23 cellular contexts compared by ENCODE assay signal in genomic region chr7:1859266-1860035, GRCh38.
DNase-seq lines count a peak whose midpoint lies in the region; ATAC-seq and TF ChIP-seq lines count a peak whose summit lies in the region.
"Had no signal": no experiment of that assay in that cellular context is flagged by ENCODE, and none has a peak within 500 bp of the region (broad histone marks: within the 10 kb centered on the region; RNA-seq: fewer than 3 reads in every experiment).

No MANE protein-coding gene starts in this region.

- H3K4me1 Mint-ChIP-seq in glutamatergic neuron (ENCODE audit: low read depth, unreplicated experiment): peaks cover 7% of the 10 kb centered on the region

- H3K27me3 ChIP-seq in heart right ventricle: no peaks in the 10 kb centered on the region
- H3K27me3 ChIP-seq in psoas muscle (ENCODE audit: insufficient read depth in 3 of 3, low read length in 2 of 3): no peaks in the 10 kb centered on the region
- H3K27me3 ChIP-seq in thyroid gland: no peaks in the 10 kb centered on the region
- H3K27me3 ChIP-seq: Peyer's patch had no signal

- H3K36me3 ChIP-seq in heart right ventricle (no peaks in the 10 kb centered on the region), HEK293 (ENCODE audit: control insufficient read depth in 2 of 2, insufficient read depth in 1 of 2, low read length in 2 of 2) (no peaks in the 10 kb centered on the region), psoas muscle (ENCODE audit: insufficient read depth in 1 of 2, low read depth in 1 of 2) (no peaks in the 10 kb centered on the region), thyroid gland (no peaks in the 10 kb centered on the region)
- H3K36me3 ChIP-seq: Peyer's patch had no signal

- DNase-seq in left ventricle myocardium superior (peak; percentile 18), heart right ventricle (no peak), glutamatergic neuron (peak; percentile 22), psoas muscle (peak; percentile 1 to 37), thyroid gland (no peak), activated T-cell treated with anti-CD3 and anti-CD28 coated beads for 4 hours (no peak)
- DNase-seq in central memory CD4-positive, alpha-beta T cell: no peak
- DNase-seq: Caco-2, DMS 273 treated with DMSO at 0.1 percent for 48 hours, DND-41, H7, HFFc6, NCI-H1105, NCI-H146, NCI-H2029, NCI-H226, NCI-H524 treated with DMSO at 0.1 percent for 48 hours, Peyer's patch had no signal

- TF ChIP-seq POLR2A in thyroid gland (IDR thresholded peaks at IDR 0.05): no peak

- POLR2A ChIA-PET in HEK293 (lab: Yijun Ruan, JAX): no interaction called here

- no peaks in the 10 kb centered on the region for H3K36me3 Mint-ChIP-seq in glutamatergic neuron (ENCODE audit: unreplicated experiment)

- H3K4me3 ChIP-seq in heart right ventricle (no peak overlapping the region), HEK293 (ENCODE audit: low read depth, low read length) (no peak overlapping the region), psoas muscle (no peak overlapping the region), thyroid gland (replicated peaks in 1 of 3) (no peak overlapping the region)
- H3K4me3 ChIP-seq: A549, GM12878, Peyer's patch had no signal

- 91 to 93% methylated on average over 26 of the region's 26 CpGs for WGBS in heart right ventricle, 2 donors
- 90 to 95% (median 90%) methylated on average over 26 of the region's 26 CpGs for WGBS in psoas muscle, 3 donors
- WGBS in thyroid gland, 2 donors: 92 to 96% methylated on average over 19 to 23 of the region's 26 CpGs

- TF ChIP-seq CTCF in heart right ventricle (IDR thresholded peaks at IDR 0.05) (no peak), HEK293 (tag by site-specific recombination; IDR thresholded peaks at IDR 0.05) (no peak), glutamatergic neuron (IDR thresholded peaks at IDR 0.05; ENCODE audit: partially characterized antibody, unreplicated experiment) (no peak), psoas muscle (IDR thresholded peaks at IDR 0.05) (no peak), thyroid gland (IDR thresholded peaks at IDR 0.05) (no peak)

- no peak for ATAC-seq in left ventricle myocardium superior
- no peak for ATAC-seq in heart right ventricle
- ATAC-seq in psoas muscle: no peak
- ATAC-seq: A549, GM12878 had no signal

- no peak overlapping the region for H3K4me3 Mint-ChIP-seq in glutamatergic neuron (ENCODE audit: unreplicated experiment)
- H3K4me3 Mint-ChIP-seq: CD4-positive, alpha-beta memory T cell; HFFc6 had no signal

- H3K9me3 ChIP-seq in heart right ventricle: no peaks in the 10 kb centered on the region
- H3K9me3 ChIP-seq in HEK293 (ENCODE audit: control insufficient read depth, insufficient read depth, low read depth, low read length): no peaks in the 10 kb centered on the region
- no peaks in the 10 kb centered on the region for H3K9me3 ChIP-seq in psoas muscle
- H3K9me3 ChIP-seq in thyroid gland: no peaks in the 10 kb centered on the region
- H3K9me3 ChIP-seq: A549, Caco-2, Peyer's patch had no signal

- H3K27me3 Mint-ChIP-seq in glutamatergic neuron (ENCODE audit: unreplicated experiment): peaks cover 3% of the 10 kb centered on the region
- H3K27me3 Mint-ChIP-seq: CD4-positive, alpha-beta memory T cell had no signal

- H3K9me3 Mint-ChIP-seq in glutamatergic neuron (ENCODE audit: unreplicated experiment): peaks cover 3% of the 10 kb centered on the region
- H3K9me3 Mint-ChIP-seq: CD4-positive, alpha-beta memory T cell; HFFc6 had no signal

- no peaks in the 10 kb centered on the region for H3K4me1 ChIP-seq in heart right ventricle
- H3K4me1 ChIP-seq in HEK293 (ENCODE audit: control insufficient read depth, insufficient read depth, low read length): no peaks in the 10 kb centered on the region
- H3K4me1 ChIP-seq in psoas muscle: no peaks in the 10 kb centered on the region
- H3K4me1 ChIP-seq in thyroid gland: no peaks in the 10 kb centered on the region
- H3K4me1 ChIP-seq: A549, Caco-2, Peyer's patch had no signal

- intact Hi-C loops in left ventricle myocardium superior (cut with micrococcal nuclease) (no loop called here), heart right ventricle (cut with DNase I) (no loop called here), psoas muscle (cut with DNase I) (no loop called here), thyroid gland (cut with DNase I) (no loop called here)

- H3K27ac ChIP-seq in heart right ventricle (no peak overlapping the region), HEK293 (ENCODE audit: extremely low read depth, low read depth, low read length) (no peak overlapping the region), psoas muscle (no peak overlapping the region), thyroid gland (no peak overlapping the region)
- H3K27ac ChIP-seq: A549, HL-60, Peyer's patch had no signal

- no peak overlapping the region for H3K27ac Mint-ChIP-seq in glutamatergic neuron (ENCODE audit: unreplicated experiment)
- H3K27ac Mint-ChIP-seq: CD4-positive, alpha-beta memory T cell; HFFc6 had no signal

- CTCF ChIA-PET in HEK293 (lab: Yijun Ruan, JAX): no interaction called here

TF ChIP-seq in HEK293, 187 proteins besides CTCF, POLR2A, EP300 and RAD21:
- no peak for TF ChIP-seq YY2 (tag by site-specific recombination; IDR thresholded peaks at IDR 0.05)
- TF ChIP-seq ZIC2 (tag by site-specific recombination; IDR thresholded peaks at IDR 0.05): peak; percentile 13; the same call in 1 of the 2 replicates
TF ChIP-seq in HEK293: peak in this region for 1.

Comparison
In these comparisons a context has a peak if more than half of its experiments do, and no peak if none do; other contexts are left out.
1. DNase-seq: peak in left ventricle myocardium superior (single experiment), glutamatergic neuron (single experiment) and psoas muscle (2 of 2); none in heart right ventricle (0 of 2), thyroid gland (0 of 2), central memory CD4-positive, alpha-beta T cell (single experiment) and activated T-cell treated with anti-CD3 and anti-CD28 coated beads for 4 hours (single experiment).